Comparison of ENCODE assay signal across 1 cellular context in the genomic region with DNA sequence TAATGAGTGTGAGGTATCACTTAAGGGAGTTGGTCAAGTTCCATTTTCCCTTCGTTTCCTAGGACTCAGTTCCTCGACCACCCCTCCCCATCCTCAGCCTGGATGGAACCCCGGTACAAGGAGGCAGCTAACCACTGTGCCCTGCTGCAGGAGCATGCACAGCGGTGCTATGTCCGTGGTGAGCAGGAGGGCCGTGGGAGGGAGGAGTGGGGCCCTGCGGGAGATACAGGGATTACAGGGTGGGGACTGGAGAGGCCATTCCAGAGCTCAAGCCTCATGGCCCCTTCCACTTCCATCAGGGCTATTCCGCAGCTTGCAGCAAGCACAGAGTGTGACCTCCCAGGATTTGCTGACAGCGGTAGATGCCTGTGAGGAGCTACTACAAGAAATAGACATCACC.
TF ChIP-seq lines count a peak whose summit lies in the region.

No MANE protein-coding gene starts in this region.

TF ChIP-seq in GM12878, 131 proteins besides CTCF, POLR2A, EP300 and RAD21:
- TF ChIP-seq MYC (IDR thresholded peaks at IDR 0.05; ENCODE audit: insufficient read depth, insufficient read length, insufficient replicate concordance, low read length, severe bottlenecking) = no peak
- no peak for TF ChIP-seq RAD51 (IDR thresholded peaks at IDR 0.05)
- no peak for TF ChIP-seq MXI1 (IDR thresholded peaks at IDR 0.05; ENCODE audit: low read depth, low read length)
- no peak for TF ChIP-seq CREM (IDR thresholded peaks at IDR 0.05; ENCODE audit: low read depth)
- TF ChIP-seq ZNF622 (IDR thresholded peaks at IDR 0.05) = no peak
- no peak for TF ChIP-seq SPI1 (IDR thresholded peaks at IDR 0.05; ENCODE audit: borderline replicate concordance, insufficient read depth, low read depth, low read length)
- TF ChIP-seq STAT1 (conservative IDR thresholded peaks at IDR 0.05) = no peak
- TF ChIP-seq JUND (IDR thresholded peaks at IDR 0.05; ENCODE audit: low read depth, low read length) = no peak
